Comparison of ENCODE assay signal across 37 cellular contexts in the genomic region with DNA sequence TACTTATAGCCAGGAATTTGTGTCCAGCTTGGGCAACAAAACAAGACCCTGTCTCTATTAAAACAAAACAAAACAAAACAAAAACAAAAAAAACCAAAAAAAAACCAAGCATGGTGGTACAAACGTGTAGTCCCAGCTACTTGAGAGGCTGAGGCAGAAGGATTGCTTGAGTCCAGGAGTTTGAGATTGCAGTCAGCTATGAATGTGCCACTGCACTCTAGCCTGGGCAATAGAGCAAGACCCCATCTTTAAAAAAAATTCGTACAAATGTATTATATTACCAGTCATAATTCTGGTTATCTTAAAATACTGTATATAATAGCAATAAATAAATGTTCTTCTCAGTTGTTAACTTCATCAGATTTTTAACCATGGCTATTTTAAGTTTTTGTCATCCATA. TPM values are rescaled to one million over a fixed set of nuclear protein-coding genes. Genes with fewer than 3 reads are reported as not detected.
DNase-seq lines count a peak whose midpoint lies in the region; ATAC-seq, FAIRE-seq and TF ChIP-seq lines count a peak whose summit lies in the region.
"Had no signal": no experiment of that assay in that cellular context is flagged by ENCODE, and none has a peak within 500 bp of the region (broad histone marks: within the 10 kb centered on the region; RNA-seq: fewer than 3 reads in every experiment).

No MANE protein-coding gene starts in this region.

- H4K20me1 ChIP-seq in GM23248 (ENCODE audit: insufficient read depth) (no peaks in the 10 kb centered on the region), K562 (replicated peaks; ENCODE audit: control insufficient read depth, insufficient read depth, low read length) (no peaks in the 10 kb centered on the region)
- H4K20me1 ChIP-seq: BLaER1; BLaER1 treated with 17β-estradiol and CSF1 and Interleukin-3, amounts not matched to agents 10 nM and 100 nM had no signal

- no peak overlapping the region for H3K4me2 ChIP-seq in GM23248 (ENCODE audit: unreplicated experiment)
- no peak overlapping the region for H3K4me2 ChIP-seq in K562 (ENCODE audit: insufficient read depth, low read length)
- H3K4me2 ChIP-seq: A549; BLaER1; BLaER1 treated with 17β-estradiol and CSF1 and Interleukin-3, amounts not matched to agents 10 nM and 100 nM had no signal

- no TSS peak for BruUV-seq in K562 (replicated peaks; lab: Mats Ljungman, UMichigan)

- peaks cover 7% of the 10 kb centered on the region for H3K4me1 ChIP-seq in GM23248 (ENCODE audit: insufficient read depth)
- peaks cover 4% of the 10 kb centered on the region; the same call in 1 of the 2 replicates for H3K4me1 ChIP-seq in HEK293 (ENCODE audit: control insufficient read depth, insufficient read depth, low read length)
- H3K4me1 ChIP-seq in K562 (replicated peaks in 1 of 2; ENCODE audit: control insufficient read depth in 2 of 2, insufficient read depth in 2 of 2, low read length in 2 of 2): peaks cover 4 to 6% of the 10 kb centered on the region in 2 experiments; a peak in 3 of 5 replicates
- H3K4me1 ChIP-seq: BE2C, Caco-2 had no signal

- 25 to 29% methylated on average over 2 of the region's 2 CpGs for WGBS in GM23248 (ENCODE audit: low coverage in 1 of 2, low lambda C conversion rate in 2 of 2, missing lambda C conversion rate in 2 of 2), 2 experiments
- WGBS in K562 (ENCODE audit: insufficient coverage, low coverage, missing lambda C conversion rate): 16% methylated on average over 2 of the region's 2 CpGs

- no peaks in the 10 kb centered on the region for H3K9me1 ChIP-seq in K562 (ENCODE audit: control insufficient read depth, insufficient read depth, low read length)

- no peaks in the 10 kb centered on the region for H3K36me3 Mint-ChIP-seq in WTC11
- H3K36me3 Mint-ChIP-seq: CD14-positive monocyte; CD4-positive, CD25-positive, alpha-beta regulatory T cell had no signal

- TF ChIP-seq POLR2A in K562 (conservative IDR thresholded peaks at IDR 0.05): no peak

- no peak overlapping the region for H3K4me3 ChIP-seq in GM23248
- no peak overlapping the region for H3K4me3 ChIP-seq in HEK293 (ENCODE audit: low read depth, low read length)
- no peak overlapping the region for H3K4me3 ChIP-seq in K562
- H3K4me3 ChIP-seq: A549; BLaER1; BLaER1 treated with 17β-estradiol and CSF1 and Interleukin-3, amounts not matched to agents 10 nM and 100 nM had no signal

- no peaks in the 10 kb centered on the region for H3K27me3 ChIP-seq in GM23248 (replicated peaks; ENCODE audit: insufficient read depth)
- no peaks in the 10 kb centered on the region; a peak in 1 of 5 replicates for H3K27me3 ChIP-seq in K562 (ENCODE audit: control insufficient read depth in 2 of 2, insufficient read depth in 2 of 2, low read length in 2 of 2)
- H3K27me3 ChIP-seq: BLaER1; BLaER1 treated with 17β-estradiol and CSF1 and Interleukin-3, amounts not matched to agents 10 nM and 100 nM had no signal

- H3K9ac ChIP-seq in GM23248: no peak overlapping the region
- H3K9ac ChIP-seq in K562 (ENCODE audit: insufficient read depth in 1 of 2, low read depth in 2 of 2, low read length in 2 of 2): no peak overlapping the region
- H3K9ac ChIP-seq: BLaER1; BLaER1 treated with 17β-estradiol and CSF1 and Interleukin-3, amounts not matched to agents 10 nM and 100 nM had no signal

- no peak overlapping the region for H3K27ac Mint-ChIP-seq in WTC11
- H3K27ac Mint-ChIP-seq: B cell; CD14-positive monocyte; CD4-positive, alpha-beta memory T cell; CD4-positive, alpha-beta T cell; CD4-positive, CD25-positive, alpha-beta regulatory T cell; CD8-positive, alpha-beta T cell had no signal

- no peak for DNase-seq in GM23248
- no peak for DNase-seq in WTC11 (ENCODE audit: low spot score)
- no peak for DNase-seq in K562 (ENCODE audit: extremely low read depth in 1 of 4, low spot score in 3 of 4)
- DNase-seq in T-helper 9 cell: no peak
- no peak for DNase-seq in SKM-1 (lab: John Stamatoyannopoulos, UW; ENCODE audit: unreplicated experiment)
- no peak for DNase-seq in posterior vena cava (ENCODE audit: low spot score)
- DNase-seq: 8988T; ACHN; AML-193; BE2C; C1 segment of cervical spinal cord; Caco-2; Calu3; CD4-positive, alpha-beta memory T cell; CD4-positive, alpha-beta T cell; CD4-positive, CD25-positive, alpha-beta regulatory T cell; CD8-positive, alpha-beta memory T cell; CD8-positive, alpha-beta T cell; COR-L47; DMS 273 treated with DMSO at 0.1 percent for 48 hours; DMS153; DMS53; DMS79; DMS79 treated with DMSO at 0.1 percent for 48 hours; DND-41; EL had no signal

- no peak for TF ChIP-seq RAD21 in K562 (CRISPR knock-in tag; conservative IDR thresholded peaks at IDR 0.05 in 1 of 2, IDR thresholded peaks at IDR 0.05 in 1 of 2)

- POLR2A ChIA-PET in HEK293 (lab: Yijun Ruan, JAX) (no interaction called here), WTC11 (lab: Charles Lee) (no interaction called here), K562 (lab: Yijun Ruan, JAX) (interaction anchor here (1.2 kb wide), 1 partner anchor 12 kb away, joined by 3 read pairs; no protein-coding TSS in a partner anchor)

- intact Hi-C loops in K562 (cut with micrococcal nuclease): no loop called here
- intact Hi-C loops in posterior vena cava (cut with DNase I): no loop called here

- H2AFZ ChIP-seq in GM23248: 0 out of 2 replicates have a peak overlapping the region, but pooled peaks have one; percentile 5
- H2AFZ ChIP-seq in K562 (ENCODE audit: low read depth, low read length): no peak overlapping the region

- TF ChIP-seq EP300 in K562 (IDR thresholded peaks at IDR 0.05; ENCODE audit: low read length): no peak

- H3K27ac ChIP-seq in GM23248 (no peak overlapping the region), HEK293 (ENCODE audit: extremely low read depth, low read depth, low read length) (no peak overlapping the region), K562 (ENCODE audit: extremely low read depth, low read depth, low read length) (no peak overlapping the region)
- H3K27ac ChIP-seq: 22Rv1; A549; BLaER1; BLaER1 treated with 17β-estradiol and CSF1 and Interleukin-3, amounts not matched to agents 10 nM and 100 nM; C4-2B had no signal

- CTCF ChIA-PET in HEK293 (lab: Yijun Ruan, JAX) (interaction anchor here (1.4 kb wide), 1 partner anchor 20 kb away, joined by 3 read pairs; no protein-coding TSS in a partner anchor), WTC11 (lab: Charles Lee) (no interaction called here), K562 (lab: Yijun Ruan, JAX; ENCODE audit: low intra/inter-chr PET ratio) (no interaction called here)

- H3K4me3 Mint-ChIP-seq in WTC11: no peak overlapping the region
- H3K4me3 Mint-ChIP-seq: CD14-positive monocyte; CD4-positive, alpha-beta T cell; CD8-positive, alpha-beta T cell had no signal

- in situ Hi-C loops in GM23248 (cut with MboI) (no loop called here), K562 (cut with MboI) (no loop called here)

- peaks cover 5% of the 10 kb centered on the region for H3K27me3 Mint-ChIP-seq in WTC11 (ENCODE audit: low read depth)
- H3K27me3 Mint-ChIP-seq: B cell had no signal

- H3K9me2 ChIP-seq in GM23248 (ENCODE audit: insufficient read depth): no peaks in the 10 kb centered on the region

- H3K9me3 ChIP-seq in GM23248 (ENCODE audit: low read depth): no peaks in the 10 kb centered on the region
- H3K9me3 ChIP-seq in HEK293 (ENCODE audit: control insufficient read depth, insufficient read depth, low read depth, low read length): no peaks in the 10 kb centered on the region
- no peaks in the 10 kb centered on the region for H3K9me3 ChIP-seq in K562 (replicated peaks; ENCODE audit: control insufficient read depth, insufficient read depth, low read depth, low read length)
- H3K9me3 ChIP-seq: A549; BE2C; BLaER1; BLaER1 treated with 17β-estradiol and CSF1 and Interleukin-3, amounts not matched to agents 10 nM and 100 nM; Caco-2 had no signal

- H3F3A ChIP-seq in GM23248 (ENCODE audit: insufficient read depth): no peaks in the 10 kb centered on the region

- ATAC-seq in WTC11 (no peak), K562 (no peak), HG03135 (IDR thresholded peaks at IDR 0.05; ENCODE audit: unreplicated experiment) (no peak)
- ATAC-seq: A549; CD8-positive, alpha-beta T cell had no signal

- FAIRE-seq in K562 (lab: Jason Lieb, UNC): no peak
- FAIRE-seq: A204.1, A549, D721Med had no signal

- peaks cover 12% of the 10 kb centered on the region for H3K4me1 Mint-ChIP-seq in WTC11

- no peaks in the 10 kb centered on the region for H3K9me3 Mint-ChIP-seq in WTC11
- H3K9me3 Mint-ChIP-seq: CD4-positive, alpha-beta memory T cell; CD4-positive, alpha-beta T cell; CD8-positive, alpha-beta memory T cell; CD8-positive, alpha-beta T cell had no signal

- H3K36me3 ChIP-seq in GM23248 (ENCODE audit: low read depth): no peaks in the 10 kb centered on the region
- no peaks in the 10 kb centered on the region for H3K36me3 ChIP-seq in HEK293 (ENCODE audit: control insufficient read depth in 2 of 2, insufficient read depth in 1 of 2, low read length in 2 of 2)
- H3K36me3 ChIP-seq in K562 (ENCODE audit: control insufficient read depth, insufficient read depth, low read length): no peaks in the 10 kb centered on the region
- H3K36me3 ChIP-seq: BE2C; BLaER1; BLaER1 treated with 17β-estradiol and CSF1 and Interleukin-3, amounts not matched to agents 10 nM and 100 nM had no signal

- TF ChIP-seq CTCF in HEK293 (tag by site-specific recombination; IDR thresholded peaks at IDR 0.05) (no peak), WTC11 (IDR thresholded peaks at IDR 0.05) (no peak), K562 (IDR thresholded peaks at IDR 0.05 in 2 of 3, conservative IDR thresholded peaks at IDR 0.05 in 1 of 3; ENCODE audit: insufficient read depth in 2 of 3, low read depth in 1 of 3, low read length in 3 of 3) (no peak)

- peaks cover 22% of the 10 kb centered on the region for H3K79me2 ChIP-seq in GM23248 (ENCODE audit: insufficient read depth)
- no peaks in the 10 kb centered on the region for H3K79me2 ChIP-seq in K562 (ENCODE audit: control insufficient read depth, insufficient read depth, low read length)

RNA-seq across cellular contexts. Expression of gene BBS9, which starts 2.3 kb away (rescaled TPM):
- 15.0 and 19.2 TPM in 2 replicates for total RNA-seq in GM23248 (2014; rRNA removed; shearing (Covaris generic))
- polyA plus RNA-seq in GM23248 (2016; fragmentation: Nextera tagmentation; extraction: Ambion mirVana) (10.2 and 10.8 TPM in 2 replicates), K562 (2011; rRNA removed) (1.6 and 3.3 TPM in 2 replicates), K562 (2014; fragmentation: Illumina TruSeq; extraction: Trizol) (2.0 and 2.2 TPM in 2 replicates), K562 (2014; fragmentation: Nextera tagmentation; extraction: Ambion mirVana) (1 to 10 TPM in 1 of 2 experiments, under 1 TPM in 1; 0.77 to 1.4 TPM), K562 (2014; rRNA removed) (3.0 and 3.7 TPM in 2 replicates)
- total RNA-seq in WTC11 (2021) (53.8 to 59.0 TPM (median 56.6 TPM) in 3 replicates), K562 (2014; rRNA removed) (1.3 and 2.4 TPM in 2 replicates), K562 (2014; rRNA removed; fragmentation: Illumina TruSeq; extraction: Trizol) (2.2 and 2.5 TPM in 2 replicates), K562 (2015; rRNA removed; fragmentation: Illumina TruSeq; extraction: Trizol) (2.3 and 2.4 TPM in 2 replicates), K562 (2021) (2.1 and 3.1 TPM in 2 replicates), posterior vena cava (10 to 100 TPM; 13.9 to 16.8 TPM)
- 3.9 and 7.5 TPM in 2 replicates for total RNA-seq in K562 (2011; cell fraction: chromatin; rRNA removed; ENCODE audit: low replicate concordance)
- 2.0 and 3.7 TPM in 2 replicates for total RNA-seq in K562 (2011; cell fraction: nucleolus; rRNA removed)
- 4.2 TPM in 2 replicates for total RNA-seq in K562 (2011; cell fraction: nucleoplasm; rRNA removed)
- polyA plus RNA-seq in K562 (2011; cell fraction: cytosol; rRNA removed): 0.48 and 0.80 TPM in 2 replicates
- 2.0 TPM in 2 replicates for polyA plus RNA-seq in K562 (2011; cell fraction: nucleus; rRNA removed)
- polyA plus RNA-seq in K562 (2012): 1.3 and 2.5 TPM in 2 replicates
- 3.2 and 4.3 TPM in 2 replicates for polyA minus RNA-seq in K562 (2011; rRNA and poly(A)+ RNA removed)
- 1.7 and 2.5 TPM in 2 replicates for polyA minus RNA-seq in K562 (2011; cell fraction: cytosol; rRNA and poly(A)+ RNA removed)
- polyA minus RNA-seq in K562 (2011; cell fraction: nucleus; rRNA and poly(A)+ RNA removed): 3.4 and 8.1 TPM in 2 replicates

RNA-seq across cellular contexts. Expression of gene RP9, which starts 17.9 kb away (rescaled TPM):
- total RNA-seq in GM23248 (2014; rRNA removed; shearing (Covaris generic)): 3.9 and 9.5 TPM in 2 replicates
- 23.9 and 24.7 TPM in 2 replicates for polyA plus RNA-seq in GM23248 (2016; fragmentation: Nextera tagmentation; extraction: Ambion mirVana)
- total RNA-seq in WTC11 (2021): 10.7 to 10.9 TPM (median 10.8 TPM) in 3 replicates
- total RNA-seq in K562 (2011; cell fraction: chromatin; rRNA removed; ENCODE audit: low replicate concordance): 23.8 and 53.6 TPM in 2 replicates
- total RNA-seq in K562 (2011; cell fraction: nucleolus; rRNA removed): 16.1 and 17.7 TPM in 2 replicates
- 25.6 and 35.3 TPM in 2 replicates for total RNA-seq in K562 (2011; cell fraction: nucleoplasm; rRNA removed)
- 34.0 and 35.6 TPM in 2 replicates for total RNA-seq in K562 (2014; rRNA removed)
- 33.4 and 36.6 TPM in 2 replicates for total RNA-seq in K562 (2014; rRNA removed; fragmentation: Illumina TruSeq; extraction: Trizol)
- total RNA-seq in K562 (2015; rRNA removed; fragmentation: Illumina TruSeq; extraction: Trizol): 33.0 and 35.2 TPM in 2 replicates
- total RNA-seq in K562 (2021): 17.5 and 19.3 TPM in 2 replicates
- polyA plus RNA-seq in K562 (2011; rRNA removed): 35.0 and 36.0 TPM in 2 replicates
- polyA plus RNA-seq in K562 (2011; cell fraction: cytosol; rRNA removed): 15.8 and 21.0 TPM in 2 replicates
- polyA plus RNA-seq in K562 (2011; cell fraction: nucleus; rRNA removed): 26.4 and 38.1 TPM in 2 replicates
- 23.7 and 24.2 TPM in 2 replicates for polyA plus RNA-seq in K562 (2012)
- 36.9 and 44.8 TPM in 2 replicates for polyA plus RNA-seq in K562 (2014; fragmentation: Illumina TruSeq; extraction: Trizol)
- polyA plus RNA-seq in K562 (2014; fragmentation: Nextera tagmentation; extraction: Ambion mirVana): 10 to 100 TPM; 10.7 to 11.1 TPM
- 28.5 and 29.5 TPM in 2 replicates for polyA plus RNA-seq in K562 (2014; rRNA removed)
- 27.3 and 37.1 TPM in 2 replicates for polyA minus RNA-seq in K562 (2011; rRNA and poly(A)+ RNA removed)
- polyA minus RNA-seq in K562 (2011; cell fraction: cytosol; rRNA and poly(A)+ RNA removed): 10.5 and 11.0 TPM in 2 replicates
- polyA minus RNA-seq in K562 (2011; cell fraction: nucleus; rRNA and poly(A)+ RNA removed): 12.9 and 25.1 TPM in 2 replicates
- total RNA-seq in posterior vena cava: 10 to 100 TPM in 1 of 2 donors, 1 to 10 TPM in 1; 9.4 to 10.9 TPM
